27 cellular contexts compared by ENCODE assay signal in the genomic region with DNA sequence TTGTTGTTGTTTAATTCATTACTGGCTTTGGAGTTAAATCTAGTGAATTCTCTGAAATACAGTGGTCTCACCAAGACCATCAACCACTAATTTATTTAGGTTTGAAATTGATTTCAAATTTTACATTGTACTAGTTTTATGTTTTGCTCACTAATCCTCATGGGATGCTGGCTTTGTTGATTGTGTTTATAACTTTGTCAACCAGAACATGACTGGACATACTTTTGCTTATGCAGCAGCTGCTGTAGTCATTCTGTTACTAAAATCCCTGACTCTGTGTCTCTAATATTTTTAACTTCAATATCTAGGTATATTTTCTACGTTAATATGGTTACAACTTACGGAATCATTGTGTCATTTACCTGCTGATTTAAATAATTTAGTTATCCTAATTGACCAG. TPM values are rescaled to one million over a fixed set of nuclear protein-coding genes. Genes with fewer than 3 reads are reported as not detected.
"Had no signal": no experiment of that assay in that cellular context is flagged by ENCODE, and none has a peak within 500 bp of the region (broad histone marks: within the 10 kb centered on the region; RNA-seq: fewer than 3 reads in every experiment).

No MANE protein-coding gene starts in this region.

- DNase-seq: hypothalamus; immature natural killer cell; kidney; left colon; left lung; lower lobe of right lung; mammary epithelial cell; mesenchymal stem cell; naive thymus-derived CD4-positive, alpha-beta T cell; ovary; right lobe of liver; small intestine; stimulated activated CD4-positive, alpha-beta T cell treated with anti-CD3 and anti-CD28 coated beads, Interleukin-2, amount 100 ng/mL, for 24 hours; stimulated activated CD4-positive, alpha-beta T cell treated with anti-CD3 and anti-CD28 coated beads, Interleukin-4, amount 100 ng/mL, for 1 hour; stimulated activated naive B cell treated with anti-CD40 and anti-IgM and Interleukin-4, amounts not matched to agents 10 μg/mL and 1 μg/mL and 100 μg/mL, for 72 hours; stimulated activated naive CD8-positive, alpha-beta T cell treated with anti-CD3 and anti-CD28 coated beads, Interleukin-15, Interleukin-2, amounts not matched to agents 100 U/mL and 50 U/mL, for 24 hours; stomach; testis; thyroid gland; transverse colon; upper lobe of left lung had no signal

- ATAC-seq: left colon; left lung; lower lobe of right lung; naive thymus-derived CD4-positive, alpha-beta T cell; natural killer cell treated with Interleukin-12 subunit alpha and Interleukin-12 subunit beta and Interleukin-15 and Interleukin-18, amount 100 ng/mL, for 72 hours; right lobe of liver; stimulated activated naive B cell treated with anti-CD40 and anti-IgM and Interleukin-4, amounts not matched to agents 10 μg/mL and 1 μg/mL and 100 μg/mL, for 72 hours; stimulated activated naive CD8-positive, alpha-beta T cell treated with anti-CD3 and anti-CD28 coated beads, Interleukin-15, Interleukin-2, amounts not matched to agents 100 U/mL and 50 U/mL, for 24 hours had no signal

- FAIRE-seq: kidney had no signal

RNA-seq across cellular contexts. Expression of a gene that starts 26.9 kb away (rescaled TPM):
- total RNA-seq: kidney, left colon, mammary epithelial cell, progenitor cell of endocrine pancreas, renal cortical epithelial cell, right atrium auricular region, urinary bladder, vagina had no signal
- polyA plus RNA-seq: immature natural killer cell; mammary epithelial cell; naive thymus-derived CD4-positive, alpha-beta T cell; ovary had no signal
